9 cellular contexts compared by ENCODE assay signal in genomic region chr5:145237843-145238242, GRCh38.
DNase-seq lines count a peak whose midpoint lies in the region; ATAC-seq and TF ChIP-seq lines count a peak whose summit lies in the region.
"Had no signal": no experiment of that assay in that cellular context is flagged by ENCODE, and none has a peak within 500 bp of the region (broad histone marks: within the 10 kb centered on the region; RNA-seq: fewer than 3 reads in every experiment).

No MANE protein-coding gene starts in this region.

- H3K4me3 ChIP-seq in GM12875 (ENCODE audit: low read depth, low read length): no peak overlapping the region

- peak; percentile 61 for DNase-seq in NCI-H1694 (lab: John Stamatoyannopoulos, UW)
- peak; percentile 65 for DNase-seq in SW480 (ENCODE audit: low spot score)
- peak; percentile 76 for DNase-seq in iris pigment epithelial cell (ENCODE audit: low read depth)
- no peak for DNase-seq in KG1 (lab: John Stamatoyannopoulos, UW)
- DNase-seq in amniotic stem cell (lab: John Stamatoyannopoulos, UW): no peak
- no peak for DNase-seq in AG20443 (ENCODE audit: low spot score)
- DNase-seq: activated B cell treated with CpG ODN at 0.5 μM for 24 hours had no signal

- TF ChIP-seq CTCF in GM12875 (IDR thresholded peaks at IDR 0.05; ENCODE audit: borderline replicate concordance, insufficient read depth, low read depth, low read length): peak; percentile 55; the same call in 1 of the 2 replicates

- ATAC-seq in HG02610 (IDR thresholded peaks at IDR 0.05; ENCODE audit: unreplicated experiment): peak; percentile 73

Comparison
In these comparisons a context has a peak if more than half of its experiments do, and no peak if none do; other contexts are left out.
1. DNase-seq: peak in NCI-H1694 (single experiment), SW480 (single experiment) and iris pigment epithelial cell (single experiment); none in KG1 (single experiment), amniotic stem cell (single experiment) and AG20443 (single experiment).